In genomic region chr10:92142512-92142911, GRCh38 we compare ENCODE assay signal across 16 cellular contexts.
A peak's percentile ranks its signal among the peaks of the same experiment; 100 is the strongest.
DNase-seq lines count a peak whose midpoint lies in the region; ATAC-seq and TF ChIP-seq lines count a peak whose summit lies in the region.
"Had no signal": no experiment of that assay in that cellular context is flagged by ENCODE, and none has a peak within 500 bp of the region (broad histone marks: within the 10 kb centered on the region; RNA-seq: fewer than 3 reads in every experiment).

No MANE protein-coding gene starts in this region.

- H3K9me3 Mint-ChIP-seq in activated B cell treated with CpG ODN at 0.5 μM for 24 hours: no peaks in the 10 kb centered on the region
- peaks cover 2% of the 10 kb centered on the region for H3K9me3 Mint-ChIP-seq in neural crest cell
- no peaks in the 10 kb centered on the region for H3K9me3 Mint-ChIP-seq in activated T-cell treated with anti-CD3 and anti-CD28 coated beads, Interleukin-2, amount 50 U/mL, for 4 hours
- H3K9me3 Mint-ChIP-seq: stimulated activated naive CD8-positive, alpha-beta T cell treated with anti-CD3 and anti-CD28 coated beads, Interleukin-15, Interleukin-2, amounts not matched to agents 100 ng/mL and 50 ng/mL, for 24 hours had no signal

- DNase-seq in EL (peak; percentile 14), activated B cell treated with CpG ODN at 0.5 μM for 24 hours (no peak), neural crest cell (ENCODE audit: low read depth, low spot score) (no peak), NCI-H1092 treated with DMSO at 0.1 percent for 48 hours (lab: John Stamatoyannopoulos, UW) (no peak)
- no peak for DNase-seq in activated T-cell treated with anti-CD3 and anti-CD28 coated beads, Interleukin-2, amount 50 U/mL, for 4 hours
- DNase-seq in effector CD4-positive, alpha-beta T cell: no peak
- DNase-seq: activated naive CD8-positive, alpha-beta T cell treated with anti-CD3 and anti-CD28 coated beads, Interleukin-2, amount 10 ng/mL, durations not matched to agents 7 days and 5 days; CD4-positive, alpha-beta memory T cell; kidney; NCI-H1105 treated with DMSO at 0.1 percent for 48 hours; NCI-H524; stimulated activated CD4-positive, alpha-beta T cell treated with anti-CD3 and anti-CD28 coated beads, Interleukin-4, amount 100 ng/mL, for 1 hour had no signal

- peak overlapping the region; percentile 83 for H3K27ac Mint-ChIP-seq in activated B cell treated with CpG ODN at 0.5 μM for 24 hours
- H3K27ac Mint-ChIP-seq in neural crest cell (ENCODE audit: unreplicated experiment): no peak overlapping the region
- H3K27ac Mint-ChIP-seq: activated naive CD8-positive, alpha-beta T cell treated with anti-CD3 and anti-CD28 coated beads, Interleukin-2, amount 10 ng/mL, durations not matched to agents 7 days and 5 days; stimulated activated naive CD8-positive, alpha-beta T cell treated with anti-CD3 and anti-CD28 coated beads, Interleukin-15, Interleukin-2, amounts not matched to agents 100 ng/mL and 50 ng/mL, for 24 hours had no signal

- CTCF ChIA-PET in activated B cell treated with CpG ODN at 0.5 μM for 24 hours (lab: Charles Lee): interaction anchor here (0.8 kb wide), 1 partner anchor 148 kb away, joined by 3 read pairs; the partner anchor contains the start of genes CPEB3 and MARCHF5

- peak overlapping the region; percentile 73 for H3K4me3 Mint-ChIP-seq in activated B cell treated with CpG ODN at 0.5 μM for 24 hours
- no peak overlapping the region for H3K4me3 Mint-ChIP-seq in neural crest cell
- H3K4me3 Mint-ChIP-seq in activated T-cell treated with anti-CD3 and anti-CD28 coated beads, Interleukin-2, amount 50 U/mL, for 4 hours: no peak overlapping the region
- H3K4me3 Mint-ChIP-seq: activated naive CD8-positive, alpha-beta T cell treated with anti-CD3 and anti-CD28 coated beads, Interleukin-2, amount 10 ng/mL, durations not matched to agents 7 days and 5 days; CD4-positive, alpha-beta memory T cell; stimulated activated naive CD8-positive, alpha-beta T cell treated with anti-CD3 and anti-CD28 coated beads, Interleukin-15, Interleukin-2, amounts not matched to agents 100 ng/mL and 50 ng/mL, for 24 hours had no signal

- no peak for TF ChIP-seq CTCF in activated B cell treated with CpG ODN at 0.5 μM for 24 hours (IDR thresholded peaks at IDR 0.05)
- TF ChIP-seq CTCF in neural crest cell (conservative IDR thresholded peaks at IDR 0.05): peak; percentile 35

- H3K27me3 Mint-ChIP-seq in activated B cell treated with CpG ODN at 0.5 μM for 24 hours (no peaks in the 10 kb centered on the region), neural crest cell (ENCODE audit: low read depth) (no peaks in the 10 kb centered on the region)
- H3K27me3 Mint-ChIP-seq in activated T-cell treated with anti-CD3 and anti-CD28 coated beads, Interleukin-2, amount 50 U/mL, for 4 hours (ENCODE audit: low read depth): no peaks in the 10 kb centered on the region
- H3K27me3 Mint-ChIP-seq: activated naive CD8-positive, alpha-beta T cell treated with anti-CD3 and anti-CD28 coated beads, Interleukin-2, amount 10 ng/mL, durations not matched to agents 7 days and 5 days; CD4-positive, alpha-beta memory T cell; stimulated activated naive CD8-positive, alpha-beta T cell treated with anti-CD3 and anti-CD28 coated beads, Interleukin-15, Interleukin-2, amounts not matched to agents 100 ng/mL and 50 ng/mL, for 24 hours had no signal

- ATAC-seq in HG03342 (IDR thresholded peaks at IDR 0.05; ENCODE audit: unreplicated experiment): peak; percentile 27
- ATAC-seq in activated B cell treated with CpG ODN at 0.5 μM for 24 hours (ENCODE audit: low read depth): no peak
- no peak for ATAC-seq in activated T-cell treated with anti-CD3 and anti-CD28 coated beads, Interleukin-2, amount 50 U/mL, for 4 hours
- no peak for ATAC-seq in HG02870 (IDR thresholded peaks at IDR 0.05; ENCODE audit: unreplicated experiment)
- ATAC-seq: Right ventricle myocardium inferior had no signal

- H3K36me3 Mint-ChIP-seq in activated B cell treated with CpG ODN at 0.5 μM for 24 hours (ENCODE audit: low read depth) (peaks cover 9% of the 10 kb centered on the region), neural crest cell (ENCODE audit: low read depth) (peaks cover 4% of the 10 kb centered on the region)
- peaks cover 12% of the 10 kb centered on the region for H3K36me3 Mint-ChIP-seq in activated T-cell treated with anti-CD3 and anti-CD28 coated beads, Interleukin-2, amount 50 U/mL, for 4 hours (ENCODE audit: insufficient read depth)

- H3K4me1 Mint-ChIP-seq in activated B cell treated with CpG ODN at 0.5 μM for 24 hours (peaks cover 56% of the 10 kb centered on the region), neural crest cell (peaks cover 5% of the 10 kb centered on the region)
- peaks cover 2% of the 10 kb centered on the region for H3K4me1 Mint-ChIP-seq in activated T-cell treated with anti-CD3 and anti-CD28 coated beads, Interleukin-2, amount 50 U/mL, for 4 hours (ENCODE audit: low read depth)

- POLR2A ChIA-PET in activated B cell treated with CpG ODN at 0.5 μM for 24 hours (lab: Charles Lee): interaction anchor here (0.9 to 1.5 kb wide), 5 partner anchors 41 to 599 kb away, joined by 3 to 11 read pairs (median 8); partner anchors contain the start of genes CPEB3 and MARCHF5

- intact Hi-C loops in activated B cell treated with CpG ODN at 0.5 μM for 24 hours (cut with micrococcal nuclease): loop anchor here (1.0 to 5.0 kb wide), 6 partner anchors 40 to 344 kb away; partner anchors contain the start of genes CPEB3, MARCHF5 and TNKS2
